ENCODE assay signal across 16 cellular contexts in genomic region chr6:8075704-8076103, GRCh38.
"Had no signal": no experiment of that assay in that cellular context is flagged by ENCODE, and none has a peak within 500 bp of the region (broad histone marks: within the 10 kb centered on the region; RNA-seq: fewer than 3 reads in every experiment).

No MANE protein-coding gene starts in this region.

- H3K27ac Mint-ChIP-seq: activated CD4-positive, alpha-beta memory T cell treated with anti-CD3 and anti-CD28 coated beads, Interleukin-2, amount 10 ng/mL, durations not matched to agents 7 days and 5 days; activated naive CD4-positive, alpha-beta T cell treated with anti-CD3 and anti-CD28 coated beads for 36 hours; activated T-helper 17 cell treated with anti-CD3 and anti-CD28 coated beads, Interleukin-2, amount 50 U/mL, for 72 hours; brain; stimulated activated effector memory CD8-positive, alpha-beta T cell treated with anti-CD3 and anti-CD28 coated beads, Interleukin-12 subunit alpha, Interleukin-12 subunit beta, amount 100 ng/mL, for 72 hours had no signal

- DNase-seq: activated CD4-positive, alpha-beta memory T cell treated with anti-CD3 and anti-CD28 coated beads, Interleukin-2, amount 10 ng/mL, durations not matched to agents 7 days and 5 days; activated naive CD4-positive, alpha-beta T cell treated with anti-CD3 and anti-CD28 coated beads for 36 hours; central memory CD4-positive, alpha-beta T cell; colonic mucosa; effector CD4-positive, alpha-beta T cell; islet precursor cell; naive B cell; posterior cingulate gyrus; retina; stimulated activated CD4-positive, alpha-beta T cell treated with anti-CD3 and anti-CD28 coated beads, Interleukin-12 subunit alpha, Interleukin-12 subunit beta, amount 100 ng/mL, for 4 hours; stimulated activated CD4-positive, alpha-beta T cell treated with anti-CD3 and anti-CD28 coated beads, Interleukin-2, amount 100 ng/mL, for 24 hours; upper lobe of right lung; WERI-Rb-1 had no signal

- H3K27me3 Mint-ChIP-seq: activated CD4-positive, alpha-beta memory T cell treated with anti-CD3 and anti-CD28 coated beads, Interleukin-2, amount 10 ng/mL, durations not matched to agents 7 days and 5 days; activated T-helper 17 cell treated with anti-CD3 and anti-CD28 coated beads, Interleukin-2, amount 50 U/mL, for 72 hours; brain; naive B cell had no signal

- ATAC-seq: activated T-helper 17 cell treated with anti-CD3 and anti-CD28 coated beads, Interleukin-2, amount 50 U/mL, for 72 hours; stimulated activated effector memory CD8-positive, alpha-beta T cell treated with anti-CD3 and anti-CD28 coated beads, Interleukin-12 subunit alpha, Interleukin-12 subunit beta, amount 100 ng/mL, for 72 hours; upper lobe of right lung had no signal

- H3K4me3 Mint-ChIP-seq: activated CD4-positive, alpha-beta memory T cell treated with anti-CD3 and anti-CD28 coated beads, Interleukin-2, amount 10 ng/mL, durations not matched to agents 7 days and 5 days; activated naive CD4-positive, alpha-beta T cell treated with anti-CD3 and anti-CD28 coated beads for 36 hours; activated T-helper 17 cell treated with anti-CD3 and anti-CD28 coated beads, Interleukin-2, amount 50 U/mL, for 72 hours; brain; stimulated activated effector memory CD8-positive, alpha-beta T cell treated with anti-CD3 and anti-CD28 coated beads, Interleukin-12 subunit alpha, Interleukin-12 subunit beta, amount 100 ng/mL, for 72 hours had no signal

- H3K9me3 Mint-ChIP-seq: activated CD4-positive, alpha-beta memory T cell treated with anti-CD3 and anti-CD28 coated beads, Interleukin-2, amount 10 ng/mL, durations not matched to agents 7 days and 5 days; activated naive CD4-positive, alpha-beta T cell treated with anti-CD3 and anti-CD28 coated beads for 36 hours; activated T-helper 17 cell treated with anti-CD3 and anti-CD28 coated beads, Interleukin-2, amount 50 U/mL, for 72 hours; brain; stimulated activated effector memory CD8-positive, alpha-beta T cell treated with anti-CD3 and anti-CD28 coated beads, Interleukin-12 subunit alpha, Interleukin-12 subunit beta, amount 100 ng/mL, for 72 hours had no signal

- H3K4me1 Mint-ChIP-seq: brain had no signal
